ENCODE assay signal across 16 cellular contexts in the genomic region with DNA sequence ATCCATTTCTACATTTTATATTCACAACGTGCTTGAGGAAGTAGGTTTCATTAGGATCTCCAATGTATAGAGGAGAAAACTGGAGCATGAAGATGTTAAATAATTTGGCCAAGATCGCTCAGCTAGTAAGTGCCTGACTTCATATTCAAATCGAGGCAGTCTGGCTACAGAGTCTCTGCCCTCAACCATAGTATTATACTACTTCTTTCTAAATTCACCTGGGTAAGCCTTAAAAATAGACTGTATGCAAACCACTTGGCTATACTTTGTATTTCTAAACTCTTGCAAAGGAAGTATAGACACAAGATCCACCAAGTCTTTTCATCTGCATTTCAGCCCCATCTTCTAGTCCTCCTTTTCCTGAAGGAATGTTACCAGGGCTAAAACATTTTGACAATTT.
A peak's percentile ranks its signal among the peaks of the same experiment; 100 is the strongest.
DNase-seq lines count a peak whose midpoint lies in the region; ATAC-seq and TF ChIP-seq lines count a peak whose summit lies in the region.
"Had no signal": no experiment of that assay in that cellular context is flagged by ENCODE, and none has a peak within 500 bp of the region (broad histone marks: within the 10 kb centered on the region; RNA-seq: fewer than 3 reads in every experiment).

No MANE protein-coding gene starts in this region.

- H3K4me1 ChIP-seq in Karpas-422 (ENCODE audit: low read length) (peaks cover 5% of the 10 kb centered on the region), Panc1 (ENCODE audit: control insufficient read depth, insufficient read depth, low read length) (peaks cover 5% of the 10 kb centered on the region; the same call in 1 of the 2 replicates), tibial artery (peaks cover 0 to 68% (median 18%) of the 10 kb centered on the region in 4 donors), esophagus squamous epithelium (peaks cover 0 to 8% (median 0%) of the 10 kb centered on the region in 3 donors)
- H3K4me1 ChIP-seq: HAP-1 had no signal

- POLR2A ChIA-PET in Panc1 (lab: Charles Lee): no interaction called here

- H3K27ac ChIP-seq in Karpas-422 (ENCODE audit: low read length) (no peak overlapping the region), Panc1 (ENCODE audit: low read length) (peak overlapping the region; percentile 18; the same call in 1 of the 2 replicates), tibial artery (peak overlapping the region; percentile 14 to 66), esophagus squamous epithelium (no peak overlapping the region)

- no peak for TF ChIP-seq CTCF in Panc1 (IDR thresholded peaks at IDR 0.05)
- TF ChIP-seq CTCF in tibial artery (IDR thresholded peaks at IDR 0.05): no peak
- TF ChIP-seq CTCF in esophagus squamous epithelium (IDR thresholded peaks at IDR 0.05): no peak

- no peaks in the 10 kb centered on the region for H3K9me3 ChIP-seq in Karpas-422 (ENCODE audit: low read length)
- no peaks in the 10 kb centered on the region for H3K9me3 ChIP-seq in Panc1 (ENCODE audit: control insufficient read depth, insufficient read depth, low read depth, low read length)
- no peaks in the 10 kb centered on the region for H3K9me3 ChIP-seq in tibial artery
- no peaks in the 10 kb centered on the region for H3K9me3 ChIP-seq in esophagus squamous epithelium
- H3K9me3 ChIP-seq: HAP-1 had no signal

- no peaks in the 10 kb centered on the region for H4K20me1 ChIP-seq in Karpas-422 (ENCODE audit: insufficient read depth, low read depth, low read length)

- no peaks in the 10 kb centered on the region for H3K9me2 ChIP-seq in Karpas-422 (replicated peaks; ENCODE audit: insufficient read depth, low read length)

- H3K79me2 ChIP-seq in Karpas-422 (ENCODE audit: low read length): no peaks in the 10 kb centered on the region

- H3K4me3 ChIP-seq in Karpas-422 (ENCODE audit: low read length): no peak overlapping the region
- H3K4me3 ChIP-seq in Panc1 (ENCODE audit: low read depth in 2 of 2, low read length in 2 of 2): no peak overlapping the region
- no peak overlapping the region for H3K4me3 ChIP-seq in tibial artery
- no peak overlapping the region for H3K4me3 ChIP-seq in esophagus squamous epithelium
- H3K4me3 ChIP-seq: GM23338, HAP-1 had no signal

- no TSS peak for BruUV-seq in Panc1 (replicated peaks; lab: Mats Ljungman, UMichigan)

- no peaks in the 10 kb centered on the region for H3K27me3 ChIP-seq in Karpas-422 (ENCODE audit: low read length)
- H3K27me3 ChIP-seq in Panc1 (ENCODE audit: control insufficient read depth, insufficient read depth, low read length): no peaks in the 10 kb centered on the region
- no peaks in the 10 kb centered on the region for H3K27me3 ChIP-seq in tibial artery
- no peaks in the 10 kb centered on the region for H3K27me3 ChIP-seq in esophagus squamous epithelium

- H3K36me3 ChIP-seq in Karpas-422 (ENCODE audit: insufficient read depth, low read length): no peaks in the 10 kb centered on the region
- no peaks in the 10 kb centered on the region for H3K36me3 ChIP-seq in Panc1 (ENCODE audit: control insufficient read depth, insufficient read depth, low read length)
- H3K36me3 ChIP-seq in tibial artery: no peaks in the 10 kb centered on the region
- H3K36me3 ChIP-seq in esophagus squamous epithelium: no peaks in the 10 kb centered on the region
- H3K36me3 ChIP-seq: HAP-1 had no signal

- DNase-seq in Karpas-422 (peak; percentile 43), Panc1 (ENCODE audit: low read depth, low spot score) (no peak), tibial artery (no peak), NCI-H1436 (lab: John Stamatoyannopoulos, UW) (no peak), esophagus squamous epithelium (lab: John Stamatoyannopoulos, UW) (no peak)
- DNase-seq: C1 segment of cervical spinal cord; Calu3; CD4-positive, alpha-beta memory T cell; COR-L47; DMS53; DMS79 treated with DMSO at 0.1 percent for 48 hours; GF-D8 had no signal

- H3K4me2 ChIP-seq in Karpas-422 (ENCODE audit: low read depth, low read length, poor library complexity, severe bottlenecking): peak overlapping the region; percentile 11
- H3K4me2 ChIP-seq: GM23338 had no signal

- H2AFZ ChIP-seq in Karpas-422 (ENCODE audit: low read length): no peak overlapping the region
- H2AFZ ChIP-seq: GM23338 had no signal

- intact Hi-C loops in Panc1 (cut with micrococcal nuclease; ENCODE audit: unreplicated experiment): no loop called here
- intact Hi-C loops in tibial artery (cut with DNase I; ENCODE audit: low total_unique reads): no loop called here
- intact Hi-C loops in esophagus squamous epithelium (cut with DNase I): no loop called here

- 73 to 88% methylated on average over 3 of the region's 3 CpGs for WGBS in esophagus squamous epithelium, 2 donors

- no peak for TF ChIP-seq POLR2A in esophagus squamous epithelium (IDR thresholded peaks at IDR 0.05)

- ATAC-seq in GM18867 (IDR thresholded peaks at IDR 0.05; ENCODE audit: unreplicated experiment) (peak; percentile 58), Panc1 (no peak), HG03439 (IDR thresholded peaks at IDR 0.05; ENCODE audit: unreplicated experiment) (no peak)
- ATAC-seq: GM23338 had no signal

- in situ Hi-C loops in Panc1 (cut with HindIII; ENCODE audit: low pct_unique_long_range_greater_than_20kb, low sequenced_read_pairs): no loop called here

- H3K9ac ChIP-seq in Karpas-422 (ENCODE audit: low read length): no peak overlapping the region

- CTCF ChIA-PET in Panc1 (lab: Charles Lee): no interaction called here

Comparison
In these comparisons a context has a peak if more than half of its experiments do, and no peak if none do; other contexts are left out.
1. H3K27ac ChIP-seq: peak in Panc1 (single experiment) and tibial artery (2 of 2); none in Karpas-422 (single experiment) and esophagus squamous epithelium (0 of 4).